Comparison of ENCODE assay signal across 8 cellular contexts in the genomic region with DNA sequence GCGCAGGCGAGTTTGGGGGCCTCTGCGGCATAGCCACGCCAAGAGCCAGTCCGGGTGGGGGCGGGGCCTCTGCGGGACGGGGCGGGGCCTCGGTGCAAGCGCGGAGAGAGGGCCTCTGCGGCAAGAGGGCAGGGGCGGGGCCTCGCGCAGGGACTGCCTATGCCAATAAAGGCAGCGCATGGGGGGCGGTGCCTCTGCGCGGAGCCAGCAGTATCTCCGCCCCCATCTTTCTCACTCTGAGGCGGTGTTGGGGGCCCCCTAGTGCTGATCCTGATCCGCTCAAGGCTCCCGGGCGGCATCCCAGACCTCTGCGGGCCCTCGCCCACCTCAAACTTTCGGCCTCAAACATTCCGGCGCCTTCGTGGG. TPM values are rescaled to one million over a fixed set of nuclear protein-coding genes. Genes with fewer than 3 reads are reported as not detected.
DNase-seq lines count a peak whose midpoint lies in the region; ATAC-seq and TF ChIP-seq lines count a peak whose summit lies in the region.

No MANE protein-coding gene starts in this region.

- H3K4me1 ChIP-seq in A673 (ENCODE audit: insufficient read depth, low read length, poor library complexity, severe bottlenecking): peaks cover 4% of the 10 kb centered on the region

- no peak overlapping the region for H3K27ac ChIP-seq in A673 (ENCODE audit: low read depth, low read length, poor library complexity, severe bottlenecking)

- H3K4me3 ChIP-seq in A673 (ENCODE audit: low read depth, low read length, poor library complexity, severe bottlenecking): peak overlapping the region; percentile 25

- peak; percentile 67 for TF ChIP-seq CTCF in A673 (conservative IDR thresholded peaks at IDR 0.05; ENCODE audit: low read depth, low read length)

- POLR2A ChIA-PET in A673 (lab: Charles Lee; ENCODE audit: low non-redundant PET): no interaction called here

- intact Hi-C loops in A673 (cut with micrococcal nuclease; ENCODE audit: unreplicated experiment): loop anchor here (5.0 kb wide), 2 partner anchors 47 to 202 kb away; partner anchors contain the start of gene CLTB

- H3K4me1 Mint-ChIP-seq in memory B cell: peaks cover 8% of the 10 kb centered on the region

- H3K9me3 Mint-ChIP-seq in memory B cell: no peaks in the 10 kb centered on the region

- no peak overlapping the region for H3K27ac Mint-ChIP-seq in memory B cell

- BruUV-seq in A673 (replicated peaks; lab: Mats Ljungman, UMichigan): no TSS peak

- peaks cover 21% of the 10 kb centered on the region for H3K27me3 ChIP-seq in A673 (replicated peaks; ENCODE audit: insufficient read depth, low read depth, low read length, poor library complexity)

- H3K36me3 Mint-ChIP-seq in memory B cell: no peaks in the 10 kb centered on the region

- no peaks in the 10 kb centered on the region for H3K36me3 ChIP-seq in A673 (ENCODE audit: insufficient read depth, low read length, poor library complexity, severe bottlenecking)

- ATAC-seq in GM19035 (IDR thresholded peaks at IDR 0.05; ENCODE audit: unreplicated experiment) (peak; percentile 83), memory B cell (ENCODE audit: low read depth) (peak; percentile 91)

- no peak overlapping the region for H3K4me3 Mint-ChIP-seq in memory B cell

- peaks cover 29% of the 10 kb centered on the region for H3K27me3 Mint-ChIP-seq in memory B cell

- no peaks in the 10 kb centered on the region for H3K9me3 ChIP-seq in A673 (ENCODE audit: low read depth, low read length, poor library complexity, severe bottlenecking)

- peak; percentile 93 for DNase-seq in A673 (ENCODE audit: low spot score)
- peak; percentile 72 to 76 for DNase-seq in Kasumi-1 (lab: John Stamatoyannopoulos, UW)
- peak; percentile 83 to 86 for DNase-seq in activated CD4-positive, alpha-beta T cell treated with anti-CD3 and anti-CD28 coated beads, Interleukin-2, amount 50 U/mL, for 48 hours
- peak; percentile 43 to 92 for DNase-seq in dermis microvascular lymphatic vessel endothelial cell (ENCODE audit: low read depth in 2 of 2)
- DNase-seq in memory B cell (ENCODE audit: low spot score in 2 of 2): peak in 1 of 2 donors; percentile 30
- DNase-seq in stimulated activated CD8-positive, alpha-beta memory T cell treated with anti-CD3 and anti-CD28 coated beads, Interleukin-4, amount 100 ng/mL, for 1 hour (ENCODE audit: low read depth in 2 of 2, low spot score in 1 of 2): peak; percentile 24 to 52
- DNase-seq in RKO (ENCODE audit: low spot score): no peak

- CTCF ChIA-PET in A673 (lab: Charles Lee): interaction anchor here (0.6 kb wide), 1 partner anchor 214 kb away, joined by 3 read pairs; no protein-coding TSS in a partner anchor

RNA-seq across cellular contexts. Expression of gene GPRIN1, which starts 9.2 kb away (rescaled TPM):
- 16.7 and 18.9 TPM in 2 replicates for total RNA-seq in A673 (2021)
- total RNA-seq in dermis microvascular lymphatic vessel endothelial cell: 4.5 and 4.8 TPM in 2 replicates

RNA-seq across cellular contexts. Expression of gene SNCB, which starts 11.1 kb away (rescaled TPM):
- total RNA-seq in A673 (2021) (not detected in 2 replicates), dermis microvascular lymphatic vessel endothelial cell (0.76 and 1.2 TPM in 2 replicates)

RNA-seq across cellular contexts. Expression of gene EIF4E1B, which starts 11.3 kb away (rescaled TPM):
- total RNA-seq in A673 (2021) (not detected in 2 replicates), dermis microvascular lymphatic vessel endothelial cell (under 0.01 TPM in 1 of 2 replicates, not detected in the other)

RNA-seq across cellular contexts. Expression of gene TSPAN17, which starts 28.1 kb away (rescaled TPM):
- total RNA-seq in A673 (2021) (23.3 and 27.8 TPM in 2 replicates), dermis microvascular lymphatic vessel endothelial cell (36.5 and 47.7 TPM in 2 replicates)
